In the genomic region with DNA sequence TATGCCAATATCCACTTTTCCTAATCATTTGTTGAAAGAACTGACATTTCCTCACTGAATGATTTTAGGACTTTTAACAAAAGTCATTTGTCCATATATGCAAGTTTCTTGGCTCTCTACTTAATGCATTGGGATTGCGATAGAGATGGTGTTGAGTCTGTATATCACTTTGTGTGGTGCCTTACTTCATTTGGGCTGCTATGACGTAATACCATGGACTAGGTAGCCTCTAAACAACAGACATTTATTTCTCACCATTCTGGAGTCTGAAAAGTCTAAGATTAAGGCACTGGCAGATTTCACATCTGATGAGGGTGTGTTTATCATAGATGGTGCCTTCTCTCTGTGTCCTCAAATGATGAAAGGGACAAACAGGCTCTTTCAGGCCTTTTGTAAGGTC, we compare ENCODE assay signal across 7 cellular contexts.
"Had no signal": no experiment of that assay in that cellular context is flagged by ENCODE, and none has a peak within 500 bp of the region (broad histone marks: within the 10 kb centered on the region; RNA-seq: fewer than 3 reads in every experiment).

No MANE protein-coding gene starts in this region.

- H3K4me2 ChIP-seq: GM23338 had no signal

- H3K4me3 ChIP-seq: GM23338, HAP-1 had no signal

- H3K9me3 ChIP-seq: HAP-1 had no signal

- H3K36me3 ChIP-seq: HAP-1 had no signal

- H3K4me1 ChIP-seq: HAP-1 had no signal

- DNase-seq: H7, Kasumi-1, KBM-7 had no signal

- H2AFZ ChIP-seq: GM23338 had no signal

- ATAC-seq: GM23338, HCT116 had no signal

- FAIRE-seq: HTR-8/SVneo had no signal
